ENCODE assay signal across 18 cellular contexts in genomic region chr17:49036270-49036626, GRCh38. TPM values are rescaled to one million over a fixed set of nuclear protein-coding genes. Genes with fewer than 3 reads are reported as not detected.
A peak's percentile ranks its signal among the peaks of the same experiment; 100 is the strongest.
DNase-seq lines count a peak whose midpoint lies in the region; ATAC-seq and TF ChIP-seq lines count a peak whose summit lies in the region.
"Had no signal": no experiment of that assay in that cellular context is flagged by ENCODE, and none has a peak within 500 bp of the region (broad histone marks: within the 10 kb centered on the region; RNA-seq: fewer than 3 reads in every experiment).

No MANE protein-coding gene starts in this region.

- H3K4me3 Mint-ChIP-seq in CD14-positive monocyte (no peak overlapping the region), chondrocyte (ENCODE audit: unreplicated experiment) (no peak overlapping the region)
- H3K4me3 Mint-ChIP-seq in activated CD8-positive, alpha-beta T cell treated with anti-CD3 and anti-CD28 coated beads for 36 hours: no peak overlapping the region
- H3K4me3 Mint-ChIP-seq: activated naive CD8-positive, alpha-beta T cell; CD4-positive, alpha-beta T cell; naive B cell had no signal

- H3F3A ChIP-seq in neural cell (ENCODE audit: insufficient read depth, low read length, poor library complexity, severe bottlenecking): no peaks in the 10 kb centered on the region

- ATAC-seq in HG02571 (IDR thresholded peaks at IDR 0.05; ENCODE audit: unreplicated experiment): no peak
- ATAC-seq in activated CD8-positive, alpha-beta T cell treated with anti-CD3 and anti-CD28 coated beads for 36 hours: no peak

- H3K36me3 Mint-ChIP-seq in CD14-positive monocyte (no peaks in the 10 kb centered on the region), chondrocyte (ENCODE audit: low read depth) (peaks cover 18% of the 10 kb centered on the region)
- H3K36me3 Mint-ChIP-seq in activated CD8-positive, alpha-beta T cell treated with anti-CD3 and anti-CD28 coated beads for 36 hours (ENCODE audit: low read depth): no peaks in the 10 kb centered on the region
- H3K36me3 Mint-ChIP-seq: activated naive CD8-positive, alpha-beta T cell; naive B cell had no signal

- POLR2A ChIA-PET in HEK293 (lab: Yijun Ruan, JAX): interaction anchor here (1.0 kb wide), 1 partner anchor 39 kb away, joined by 3 read pairs; the partner anchor contains the start of gene IGF2BP1
- POLR2A ChIA-PET in activated CD8-positive, alpha-beta T cell treated with anti-CD3 and anti-CD28 coated beads for 36 hours (lab: Charles Lee): no interaction called here

- H2AFZ ChIP-seq in neural cell (ENCODE audit: low read depth, low read length): no peak overlapping the region
- H2AFZ ChIP-seq: hepatocyte had no signal

- H3K27ac Mint-ChIP-seq in CD14-positive monocyte: no peak overlapping the region
- no peak overlapping the region for H3K27ac Mint-ChIP-seq in chondrocyte (ENCODE audit: unreplicated experiment)
- H3K27ac Mint-ChIP-seq in activated CD8-positive, alpha-beta T cell treated with anti-CD3 and anti-CD28 coated beads for 36 hours: no peak overlapping the region
- H3K27ac Mint-ChIP-seq: activated naive CD8-positive, alpha-beta T cell; activated T-helper 2 cell treated with anti-CD3 and anti-CD28 coated beads, Interferon-gamma antibody, Interleukin-2, Interleukin-4, amounts not matched to agents 10 μg/mL and 5 μg/mL and 100 μg/mL, durations not matched to agents 14 hours and 24 hours and 36 hours; CD4-positive, alpha-beta T cell; naive B cell had no signal

- H3K4me1 ChIP-seq in HEK293 (ENCODE audit: control insufficient read depth, insufficient read depth, low read length): no peaks in the 10 kb centered on the region; the same call in 1 of the 2 replicates
- H3K4me1 ChIP-seq: prostate gland had no signal

- TF ChIP-seq CTCF in CD14-positive monocyte (IDR thresholded peaks at IDR 0.05): no peak
- TF ChIP-seq CTCF in HEK293 (tag by site-specific recombination; IDR thresholded peaks at IDR 0.05): no peak
- TF ChIP-seq CTCF in chondrocyte (IDR thresholded peaks at IDR 0.05): peak; percentile 53
- no peak for TF ChIP-seq CTCF in neural cell (IDR thresholded peaks at IDR 0.05; ENCODE audit: poor library complexity, severe bottlenecking)
- TF ChIP-seq CTCF in activated CD8-positive, alpha-beta T cell treated with anti-CD3 and anti-CD28 coated beads for 36 hours (IDR thresholded peaks at IDR 0.05): no peak

- H3K36me3 ChIP-seq in HEK293 (ENCODE audit: control insufficient read depth in 2 of 2, insufficient read depth in 1 of 2, low read length in 2 of 2) (peaks cover 64 to 88% of the 10 kb centered on the region in 2 experiments), neural cell (ENCODE audit: insufficient read depth, low read length) (no peaks in the 10 kb centered on the region)
- H3K36me3 ChIP-seq: prostate gland had no signal

- DNase-seq in CD14-positive monocyte (ENCODE audit: low spot score) (peak; percentile 5), chondrocyte (ENCODE audit: low spot score) (no peak), pons (ENCODE audit: low spot score) (no peak), NCI-H82 treated with DMSO at 0.1 percent for 48 hours (lab: John Stamatoyannopoulos, UW; ENCODE audit: unreplicated experiment) (no peak)
- no peak for DNase-seq in activated CD8-positive, alpha-beta T cell treated with anti-CD3 and anti-CD28 coated beads for 36 hours
- DNase-seq: naive B cell, NCI-H187, SW 1271 had no signal

- intact Hi-C loops in CD14-positive monocyte (cut with micrococcal nuclease): loop anchor here in 1 of 2 donors (10.0 kb wide), 1 partner anchor 361 kb away; no protein-coding TSS in a partner anchor
- intact Hi-C loops in activated CD8-positive, alpha-beta T cell treated with anti-CD3 and anti-CD28 coated beads for 36 hours (cut with micrococcal nuclease): loop anchor here (10.0 kb wide), 3 partner anchors 71 to 361 kb away; partner anchors contain the start of gene GIP

- no peaks in the 10 kb centered on the region for H3K27me3 ChIP-seq in neural cell (ENCODE audit: insufficient read depth, low read depth, low read length)
- H3K27me3 ChIP-seq: hepatocyte had no signal

- H3K9me3 Mint-ChIP-seq in CD14-positive monocyte: peaks cover 0 to 3% (median 2%) of the 10 kb centered on the region in 7 donors
- no peaks in the 10 kb centered on the region for H3K9me3 Mint-ChIP-seq in chondrocyte (ENCODE audit: low read depth)
- no peaks in the 10 kb centered on the region for H3K9me3 Mint-ChIP-seq in activated CD8-positive, alpha-beta T cell treated with anti-CD3 and anti-CD28 coated beads for 36 hours
- H3K9me3 Mint-ChIP-seq: activated T-helper 2 cell treated with anti-CD3 and anti-CD28 coated beads, Interferon-gamma antibody, Interleukin-2, Interleukin-4, amounts not matched to agents 10 μg/mL and 5 μg/mL and 100 μg/mL, durations not matched to agents 14 hours and 24 hours and 36 hours; CD4-positive, alpha-beta T cell had no signal

- H3K27ac ChIP-seq in HEK293 (ENCODE audit: extremely low read depth, low read depth, low read length) (no peak overlapping the region), neural cell (ENCODE audit: low read length) (no peak overlapping the region)
- H3K27ac ChIP-seq: epithelial cell of prostate, hepatocyte, prostate gland had no signal

- peaks cover 4 to 18% (median 5%) of the 10 kb centered on the region in 3 donors for H3K27me3 Mint-ChIP-seq in CD14-positive monocyte (ENCODE audit: low read depth in 3 of 3)
- H3K27me3 Mint-ChIP-seq in chondrocyte (ENCODE audit: low read depth): no peaks in the 10 kb centered on the region
- H3K27me3 Mint-ChIP-seq in activated CD8-positive, alpha-beta T cell treated with anti-CD3 and anti-CD28 coated beads for 36 hours: no peaks in the 10 kb centered on the region

- H3K4me1 Mint-ChIP-seq in CD14-positive monocyte (no peaks in the 10 kb centered on the region), chondrocyte (ENCODE audit: low read depth) (peaks cover 13% of the 10 kb centered on the region)
- no peaks in the 10 kb centered on the region for H3K4me1 Mint-ChIP-seq in activated CD8-positive, alpha-beta T cell treated with anti-CD3 and anti-CD28 coated beads for 36 hours (ENCODE audit: low read depth)

- no peak overlapping the region for H3K4me3 ChIP-seq in HEK293 (ENCODE audit: low read depth, low read length)
- no peak overlapping the region for H3K4me3 ChIP-seq in neural cell (ENCODE audit: low read length)
- H3K4me3 ChIP-seq: hepatocyte had no signal

- peak; percentile 2 for TF ChIP-seq RAD21 in neural cell (conservative IDR thresholded peaks at IDR 0.05)

- no peak for TF ChIP-seq EP300 in neural cell (conservative IDR thresholded peaks at IDR 0.05; ENCODE audit: poor library complexity, severe bottlenecking)

- H3K79me2 ChIP-seq in neural cell (replicated peaks; ENCODE audit: insufficient read depth, low read length): no peaks in the 10 kb centered on the region

- H3K4me2 ChIP-seq in neural cell (ENCODE audit: low read length): no peak overlapping the region
- H3K4me2 ChIP-seq: hepatocyte had no signal

- H3K9me3 ChIP-seq in HEK293 (ENCODE audit: control insufficient read depth, insufficient read depth, low read depth, low read length) (no peaks in the 10 kb centered on the region), neural cell (ENCODE audit: low read length) (no peaks in the 10 kb centered on the region)
- H3K9me3 ChIP-seq: prostate gland had no signal

- no peaks in the 10 kb centered on the region for H4K20me1 ChIP-seq in neural cell (ENCODE audit: insufficient read depth)

- CTCF ChIA-PET in HEK293 (lab: Yijun Ruan, JAX): interaction anchor here (0.6 to 4.8 kb wide), 12 partner anchors 11 to 176 kb away, joined by 3 to 58 read pairs (median 4); partner anchors contain the start of gene SNF8
- CTCF ChIA-PET in activated CD8-positive, alpha-beta T cell treated with anti-CD3 and anti-CD28 coated beads for 36 hours (lab: Charles Lee): interaction anchor here (0.5 to 2.3 kb wide), 15 partner anchors 11 to 371 kb away, joined by 3 to 9 read pairs (median 3); partner anchors contain the start of gene SNF8

- H3K9me2 ChIP-seq in neural cell (ENCODE audit: insufficient read depth, low read length): no peaks in the 10 kb centered on the region

- H3K9ac ChIP-seq in neural cell (ENCODE audit: low read length): no peak overlapping the region

TF ChIP-seq in HEK293, 187 proteins besides CTCF, POLR2A, EP300 and RAD21:
- TF ChIP-seq ZNF654 (tag by site-specific recombination; IDR thresholded peaks at IDR 0.05; ENCODE audit: low read depth) (0 out of 2 replicates have a peak, but pooled peaks have one; percentile 0), ZNF311 (tag by site-specific recombination; IDR thresholded peaks at IDR 0.05; ENCODE audit: borderline replicate concordance) (no peak)

TF ChIP-seq in neural cell, 6 proteins besides CTCF, POLR2A, EP300 and RAD21:
- no peak for TF ChIP-seq SMC3 (conservative IDR thresholded peaks at IDR 0.05; ENCODE audit: poor library complexity)
- no peak for TF ChIP-seq MXI1 (conservative IDR thresholded peaks at IDR 0.05; ENCODE audit: poor library complexity, severe bottlenecking)
- TF ChIP-seq, protein P1, sequence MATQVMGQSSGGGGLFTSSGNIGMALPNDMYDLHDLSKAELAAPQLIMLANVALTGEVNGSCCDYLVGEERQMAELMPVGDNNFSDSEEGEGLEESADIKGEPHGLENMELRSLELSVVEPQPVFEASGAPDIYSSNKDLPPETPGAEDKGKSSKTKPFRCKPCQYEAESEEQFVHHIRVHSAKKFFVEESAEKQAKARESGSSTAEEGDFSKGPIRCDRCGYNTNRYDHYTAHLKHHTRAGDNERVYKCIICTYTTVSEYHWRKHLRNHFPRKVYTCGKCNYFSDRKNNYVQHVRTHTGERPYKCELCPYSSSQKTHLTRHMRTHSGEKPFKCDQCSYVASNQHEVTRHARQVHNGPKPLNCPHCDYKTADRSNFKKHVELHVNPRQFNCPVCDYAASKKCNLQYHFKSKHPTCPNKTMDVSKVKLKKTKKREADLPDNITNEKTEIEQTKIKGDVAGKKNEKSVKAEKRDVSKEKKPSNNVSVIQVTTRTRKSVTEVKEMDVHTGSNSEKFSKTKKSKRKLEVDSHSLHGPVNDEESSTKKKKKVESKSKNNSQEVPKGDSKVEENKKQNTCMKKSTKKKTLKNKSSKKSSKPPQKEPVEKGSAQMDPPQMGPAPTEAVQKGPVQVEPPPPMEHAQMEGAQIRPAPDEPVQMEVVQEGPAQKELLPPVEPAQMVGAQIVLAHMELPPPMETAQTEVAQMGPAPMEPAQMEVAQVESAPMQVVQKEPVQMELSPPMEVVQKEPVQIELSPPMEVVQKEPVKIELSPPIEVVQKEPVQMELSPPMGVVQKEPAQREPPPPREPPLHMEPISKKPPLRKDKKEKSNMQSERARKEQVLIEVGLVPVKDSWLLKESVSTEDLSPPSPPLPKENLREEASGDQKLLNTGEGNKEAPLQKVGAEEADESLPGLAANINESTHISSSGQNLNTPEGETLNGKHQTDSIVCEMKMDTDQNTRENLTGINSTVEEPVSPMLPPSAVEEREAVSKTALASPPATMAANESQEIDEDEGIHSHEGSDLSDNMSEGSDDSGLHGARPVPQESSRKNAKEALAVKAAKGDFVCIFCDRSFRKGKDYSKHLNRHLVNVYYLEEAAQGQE (IDR thresholded peaks at IDR 0.05; ENCODE audit: borderline replicate concordance): no peak

RNA-seq across cellular contexts. Expression of gene IGF2BP1, which starts 39.1 kb away (rescaled TPM):
- not detected for polyA plus RNA-seq in CD14-positive monocyte
- total RNA-seq in chondrocyte: 47.1 to 60.0 TPM (median 57.6 TPM) in 3 replicates
- polyA plus RNA-seq in neural cell: 13.0 and 13.9 TPM in 2 replicates
- polyA minus RNA-seq in neural cell: 33.8 and 40.7 TPM in 2 replicates
- under 1 TPM; 0.18 to 0.51 TPM for total RNA-seq in activated CD8-positive, alpha-beta T cell treated with anti-CD3 and anti-CD28 coated beads for 36 hours
- total RNA-seq: CD4-positive, alpha-beta T cell; mesenteric fat pad had no signal

Comparison
In these comparisons a context has a peak if more than half of its experiments do, and no peak if none do; other contexts are left out.
1. RNA of gene IGF2BP1, which starts 39.1 kb away (total RNA-seq): 47.1 to 60.0 TPM in chondrocyte; 0.18 to 0.51 TPM in activated CD8-positive, alpha-beta T cell treated with anti-CD3 and anti-CD28 coated beads for 36 hours; every median in the first group is over 10 times any median in the second.